22 cellular contexts compared by ENCODE assay signal in genomic region chr13:47004022-47004421, GRCh38.
DNase-seq lines count a peak whose midpoint lies in the region; ATAC-seq and TF ChIP-seq lines count a peak whose summit lies in the region.
"Had no signal": no experiment of that assay in that cellular context is flagged by ENCODE, and none has a peak within 500 bp of the region (broad histone marks: within the 10 kb centered on the region; RNA-seq: fewer than 3 reads in every experiment).

No MANE protein-coding gene starts in this region.

- WGBS in mammary epithelial cell (ENCODE audit: low coverage, missing lambda C conversion rate) = 55% methylated on average over 2 of the region's 2 CpGs

- peak; percentile 8 to 33 for TF ChIP-seq CTCF in mammary epithelial cell (conservative IDR thresholded peaks at IDR 0.05 in 1 of 2, IDR thresholded peaks at IDR 0.05 in 1 of 2; ENCODE audit: extremely low read depth in 1 of 2, insufficient read depth in 1 of 2, low read depth in 1 of 2, low read length in 2 of 2)

- no peaks in the 10 kb centered on the region for H3K9me3 ChIP-seq in mammary epithelial cell (replicated peaks; ENCODE audit: insufficient read depth, low read length)
- H3K9me3 ChIP-seq: thoracic aorta had no signal

- CTCF ChIA-PET in mammary epithelial cell (lab: Charles Lee; ENCODE audit: low non-redundant PET) = interaction anchor here (0.6 to 0.7 kb wide), 2 partner anchors 12 to 744 kb away, joined by 3 to 4 read pairs; no protein-coding TSS in a partner anchor

- ATAC-seq in left colon = no peak
- ATAC-seq in GM21825 (IDR thresholded peaks at IDR 0.05; ENCODE audit: unreplicated experiment) = no peak
- ATAC-seq: left ventricle myocardium superior had no signal

- H3K27ac ChIP-seq in mammary epithelial cell (ENCODE audit: insufficient read depth, low read depth, low read length) = no peak overlapping the region
- H3K27ac ChIP-seq: PC-9, thoracic aorta had no signal

- no peaks in the 10 kb centered on the region for H4K20me1 ChIP-seq in mammary epithelial cell (ENCODE audit: insufficient read depth, low read length)

- no peak overlapping the region for H3K4me2 ChIP-seq in mammary epithelial cell (ENCODE audit: insufficient read depth, low read depth, low read length)
- H3K4me2 ChIP-seq: PC-9 had no signal

- no peaks in the 10 kb centered on the region for H3K79me2 ChIP-seq in mammary epithelial cell (ENCODE audit: insufficient read depth, low read length)

- no peaks in the 10 kb centered on the region for H3K36me3 ChIP-seq in mammary epithelial cell (ENCODE audit: insufficient read depth, low read length)
- H3K36me3 ChIP-seq: thoracic aorta had no signal

- H3K4me3 ChIP-seq in mammary epithelial cell (replicated peaks in 1 of 3; ENCODE audit: insufficient read depth in 1 of 3, low read depth in 2 of 3, low read length in 3 of 3) = no peak overlapping the region
- H3K4me3 ChIP-seq: PC-9, thoracic aorta had no signal

- dilution Hi-C loops in mammary epithelial cell (cut with HindIII; ENCODE audit: low sequenced_read_pairs) = no loop called here

- in situ Hi-C loops in mammary epithelial cell (cut with MboI; ENCODE audit: low sequenced_read_pairs in 2 of 2) = no loop called here

- no peak overlapping the region for H3K9ac ChIP-seq in mammary epithelial cell (ENCODE audit: insufficient read depth, low read length)

- BruUV-seq in mammary epithelial cell (replicated peaks; lab: Mats Ljungman, UMichigan) = no TSS peak

- no peaks in the 10 kb centered on the region for H3K4me1 ChIP-seq in mammary epithelial cell (ENCODE audit: insufficient read depth, low read length)

- DNase-seq in EH (ENCODE audit: low read depth) (peak; percentile 30), NCI-H226 (peak; percentile 62), mammary epithelial cell (no peak), islet precursor cell (peak; percentile 63), left colon (no peak), activated gamma-delta T cell (lab: John Stamatoyannopoulos, UW) (no peak), NCI-H2029 (lab: John Stamatoyannopoulos, UW) (no peak)
- DNase-seq: activated B cell treated with CpG ODN at 0.5 μM for 24 hours; activated CD4-positive, alpha-beta memory T cell treated with anti-CD3 and anti-CD28 coated beads for 36 hours; activated naive CD4-positive, alpha-beta T cell treated with anti-CD3 and anti-CD28 coated beads, Interleukin-2, amount 50 U/mL, for 16 hours; CD8-positive, alpha-beta memory T cell; cortex of kidney; DMS79 treated with DMSO at 0.1 percent for 48 hours; Kasumi-1; left ventricle myocardium superior; NCI-H1436 treated with DMSO at 0.1 percent for 48 hours; nucleus accumbens; PC-9; retina; T-helper 2 cell had no signal

- H3K27me3 ChIP-seq in mammary epithelial cell (ENCODE audit: insufficient read depth, low read length) = no peaks in the 10 kb centered on the region

- no peak overlapping the region for H2AFZ ChIP-seq in mammary epithelial cell (ENCODE audit: low read depth, low read length)
- H2AFZ ChIP-seq: PC-9 had no signal

- intact Hi-C loops in mammary epithelial cell (cut with micrococcal nuclease) (no loop called here), left colon (cut with DNase I, micrococcal nuclease) (no loop called here)

Comparison
In these comparisons a context has a peak if more than half of its experiments do, and no peak if none do; other contexts are left out.
1. DNase-seq: peak in EH (single experiment), NCI-H226 (single experiment) and islet precursor cell (single experiment); none in mammary epithelial cell (single experiment), left colon (0 of 2), activated gamma-delta T cell (single experiment) and NCI-H2029 (single experiment).